6 cellular contexts compared by ENCODE assay signal in genomic region chr11:129786112-129786416, GRCh38. TPM values are rescaled to one million over a fixed set of nuclear protein-coding genes. Genes with fewer than 3 reads are reported as not detected.
A peak's percentile ranks its signal among the peaks of the same experiment; 100 is the strongest.
DNase-seq lines count a peak whose midpoint lies in the region; ATAC-seq and TF ChIP-seq lines count a peak whose summit lies in the region.
"Not testable (repeated sequence)": the region's sequence is repeated elsewhere in the genome, so short reads cannot be mapped to it uniquely, and the experiment has no call there.
"Had no signal": no experiment of that assay in that cellular context is flagged by ENCODE, and none has a peak within 500 bp of the region (broad histone marks: within the 10 kb centered on the region; RNA-seq: fewer than 3 reads in every experiment).

No MANE protein-coding gene starts in this region.

- not testable (repeated sequence) for H3K9ac ChIP-seq in OCI-LY3 (ENCODE audit: low read length)

- peaks cover 29% of the 10 kb centered on the region for H3K4me1 Mint-ChIP-seq in activated naive CD4-positive, alpha-beta T cell treated with anti-CD3 and anti-CD28 coated beads, Interleukin-2, amount 50 U/mL, for 24 hours

- not testable (repeated sequence) for DNase-seq in left lobe of liver (ENCODE audit: low spot score); right lobe of liver

- H3K27ac ChIP-seq in OCI-LY3 (ENCODE audit: low read length); right lobe of liver: not testable (repeated sequence)
- H3K27ac ChIP-seq in VCaP, result peak overlapping the region; percentile 58

- not testable (repeated sequence) for H3K36me3 ChIP-seq in OCI-LY3 (replicated peaks; ENCODE audit: low read depth, low read length); right lobe of liver

- peaks cover 33% of the 10 kb centered on the region for H3K4me1 ChIP-seq in OCI-LY3 (ENCODE audit: low read length)
- H3K4me1 ChIP-seq in right lobe of liver, result peaks cover 0 to 11% (median 2%) of the 10 kb centered on the region in 4 donors

- H3K27me3 ChIP-seq in OCI-LY3 (ENCODE audit: low read depth, low read length); right lobe of liver: not testable (repeated sequence)

- ATAC-seq in left lobe of liver (peak; percentile 79), right lobe of liver (peak; percentile 65 to 80 (median 77))

- TF ChIP-seq CTCF in OCI-LY3 (IDR thresholded peaks at IDR 0.05; ENCODE audit: low read depth, low read length); VCaP (conservative IDR thresholded peaks at IDR 0.05); right lobe of liver (IDR thresholded peaks at IDR 0.05): not testable (repeated sequence)

- not testable (repeated sequence) for H3K27me3 Mint-ChIP-seq in activated naive CD4-positive, alpha-beta T cell treated with anti-CD3 and anti-CD28 coated beads, Interleukin-2, amount 50 U/mL, for 24 hours

- not testable (repeated sequence) for H3K79me2 ChIP-seq in OCI-LY3 (ENCODE audit: low read length)

- intact Hi-C loops in right lobe of liver (cut with DNase I), result not testable (repeated sequence)

- H3K9me3 ChIP-seq in OCI-LY3 (ENCODE audit: insufficient read depth, low read length); right lobe of liver: not testable (repeated sequence)

- TF ChIP-seq POLR2A in right lobe of liver (IDR thresholded peaks at IDR 0.05), result not testable (repeated sequence)

- H3K4me2 ChIP-seq in OCI-LY3 (ENCODE audit: low read length), result peak overlapping the region; percentile 47

- H4K20me1 ChIP-seq in OCI-LY3 (ENCODE audit: insufficient read depth, low read length), result not testable (repeated sequence)

- H3K27ac Mint-ChIP-seq in activated naive CD4-positive, alpha-beta T cell treated with anti-CD3 and anti-CD28 coated beads, Interleukin-2, amount 50 U/mL, for 24 hours, result peak overlapping the region; percentile 6

- not testable (repeated sequence) for H3K4me3 ChIP-seq in OCI-LY3 (ENCODE audit: low read length); right lobe of liver

- not testable (repeated sequence) for H3K36me3 Mint-ChIP-seq in activated naive CD4-positive, alpha-beta T cell treated with anti-CD3 and anti-CD28 coated beads, Interleukin-2, amount 50 U/mL, for 24 hours

- 36% methylated on average over 2 of the region's 2 CpGs for WGBS in right lobe of liver (ENCODE audit: insufficient coverage, low coverage, low lambda C conversion rate, missing lambda C conversion rate)

- H3K9me3 Mint-ChIP-seq in activated naive CD4-positive, alpha-beta T cell treated with anti-CD3 and anti-CD28 coated beads, Interleukin-2, amount 50 U/mL, for 24 hours, result not testable (repeated sequence)

- H2AFZ ChIP-seq in OCI-LY3 (ENCODE audit: low read depth, low read length), result not testable (repeated sequence)

- H3K4me3 Mint-ChIP-seq in activated naive CD4-positive, alpha-beta T cell treated with anti-CD3 and anti-CD28 coated beads, Interleukin-2, amount 50 U/mL, for 24 hours, result not testable (repeated sequence)

RNA-seq across cellular contexts. Expression of gene TMEM45B, which starts 29.6 kb away (rescaled TPM):
- total RNA-seq in left lobe of liver (16.1 TPM), right lobe of liver (100 to 1,000 TPM in 1 of 6 experiments, 10 to 100 TPM in 4, 1 to 10 TPM in 1; 10.0 to 126 (median 18.6) TPM)
- total RNA-seq: A673 had no signal
